13 cellular contexts compared by ENCODE assay signal in the genomic region with DNA sequence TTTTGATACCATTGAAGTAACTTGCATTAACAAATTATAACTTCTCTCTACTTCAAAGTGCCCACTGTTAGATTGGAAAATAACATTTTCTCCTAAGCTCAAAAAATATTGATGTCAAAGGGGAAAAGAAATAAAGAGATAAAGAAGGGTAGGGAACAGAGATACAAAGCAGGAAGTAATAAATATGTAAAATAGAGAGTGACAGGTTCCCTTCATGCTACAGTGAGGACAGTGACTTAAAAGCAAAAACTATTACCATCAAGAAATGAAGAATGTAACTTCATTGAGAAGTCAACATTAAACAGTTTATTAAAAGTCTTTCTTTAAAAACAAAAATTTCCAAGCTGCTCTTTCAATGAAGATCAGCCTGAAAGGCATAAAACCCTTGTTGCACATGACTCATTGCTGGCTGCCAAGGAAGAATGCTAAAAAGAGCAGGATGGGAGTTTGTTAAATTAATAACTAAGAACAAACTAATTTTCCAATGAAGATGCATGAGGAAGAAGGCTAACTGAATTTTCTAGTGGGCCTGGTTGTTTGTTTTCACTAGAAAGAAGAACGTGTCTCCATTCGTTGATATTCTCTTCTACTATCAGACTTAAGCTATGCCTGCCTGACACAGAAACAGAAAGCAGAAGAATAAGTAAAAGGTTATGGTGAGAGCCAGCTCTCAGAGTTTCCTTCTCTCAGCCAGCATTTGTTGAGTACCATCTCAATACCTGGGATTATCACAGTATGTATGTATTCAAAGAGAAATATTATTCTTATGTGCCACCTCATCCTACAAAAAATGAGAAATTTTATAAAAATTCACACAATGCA.
A peak's percentile ranks its signal among the peaks of the same experiment; 100 is the strongest.
DNase-seq lines count a peak whose midpoint lies in the region; ATAC-seq and TF ChIP-seq lines count a peak whose summit lies in the region.
"Had no signal": no experiment of that assay in that cellular context is flagged by ENCODE, and none has a peak within 500 bp of the region (broad histone marks: within the 10 kb centered on the region; RNA-seq: fewer than 3 reads in every experiment).

No MANE protein-coding gene starts in this region.

- TF ChIP-seq CTCF in prostate gland (IDR thresholded peaks at IDR 0.05), result no peak
- no peak for TF ChIP-seq CTCF in H9 (conservative IDR thresholded peaks at IDR 0.05)
- no peak for TF ChIP-seq CTCF in ascending aorta (IDR thresholded peaks at IDR 0.05)

- no peak overlapping the region for H2BK12ac ChIP-seq in H9 (ENCODE audit: insufficient read length, low read depth, low read length)

- no peak overlapping the region for H3K4me2 ChIP-seq in H9 (ENCODE audit: insufficient read depth, insufficient read length, low read length)

- no peaks in the 10 kb centered on the region for H3K23me2 ChIP-seq in H9 (ENCODE audit: insufficient read length, low read depth, low read length, poor library complexity, severe bottlenecking)

- no peak overlapping the region for H3K18ac ChIP-seq in H9 (ENCODE audit: insufficient read length, low read depth, low read length)

- H3K36me3 Mint-ChIP-seq in H9 (ENCODE audit: insufficient read depth in 1 of 3, low read depth in 3 of 3), result no peaks in the 10 kb centered on the region
- H3K36me3 Mint-ChIP-seq in CD4-positive, alpha-beta memory T cell, result no peaks in the 10 kb centered on the region

- H3K14ac ChIP-seq in H9 (ENCODE audit: insufficient read depth, low read length), result no peak overlapping the region

- intact Hi-C loops in prostate gland (cut with DNase I), result no loop called here
- intact Hi-C loops in CD4-positive, alpha-beta memory T cell (cut with micrococcal nuclease), result no loop called here
- intact Hi-C loops in ascending aorta (cut with DNase I), result no loop called here

- no peak overlapping the region; a peak in 1 of 7 replicates for H3K27ac Mint-ChIP-seq in H9
- H3K27ac Mint-ChIP-seq in CD4-positive, alpha-beta memory T cell, result no peak overlapping the region
- H3K27ac Mint-ChIP-seq: activated T-cell treated with anti-CD3 and anti-CD28 coated beads, Interleukin-2, amount 50 U/mL, for 24 hours had no signal

- ATAC-seq in GM19467 (IDR thresholded peaks at IDR 0.05; ENCODE audit: unreplicated experiment) (peak; percentile 70), HG03095 (IDR thresholded peaks at IDR 0.05; ENCODE audit: unreplicated experiment) (peak; percentile 76)

- H3K4me3 ChIP-seq in prostate gland, result no peak overlapping the region
- H3K4me3 ChIP-seq in CD4-positive, alpha-beta memory T cell (ENCODE audit: low read length in 2 of 2), result no peak overlapping the region
- no peak overlapping the region for H3K4me3 ChIP-seq in ascending aorta
- H3K4me3 ChIP-seq: lung, transverse colon had no signal

- no peak overlapping the region for H3K56ac ChIP-seq in H9 (ENCODE audit: insufficient read length, low read depth, low read length)

- no peak overlapping the region for H2AK5ac ChIP-seq in H9 (ENCODE audit: insufficient read length, low read length)

- no peak overlapping the region for H2AFZ ChIP-seq in H9 (ENCODE audit: low read length)

- H2BK5ac ChIP-seq in H9 (ENCODE audit: insufficient read length, low read length), result no peak overlapping the region

- no peak overlapping the region for H3K4ac ChIP-seq in H9 (ENCODE audit: low read depth, low read length)

- no peaks in the 10 kb centered on the region for H3K4me1 Mint-ChIP-seq in H9
- no peaks in the 10 kb centered on the region for H3K4me1 Mint-ChIP-seq in CD4-positive, alpha-beta memory T cell

- POLR2A ChIA-PET in CD4-positive, alpha-beta memory T cell (lab: Charles Lee; ENCODE audit: partially characterized antibody), result no interaction called here

- CTCF ChIA-PET in CD4-positive, alpha-beta memory T cell (lab: Charles Lee; ENCODE audit: partially characterized antibody), result no interaction called here

- H3K79me1 ChIP-seq in H9 (ENCODE audit: insufficient read depth, low read depth, low read length, poor library complexity, severe bottlenecking), result no peaks in the 10 kb centered on the region

- H2BK15ac ChIP-seq in H9 (ENCODE audit: low read depth, low read length), result no peak overlapping the region

- no peaks in the 10 kb centered on the region for H3K36me3 ChIP-seq in prostate gland
- H3K36me3 ChIP-seq in CD4-positive, alpha-beta memory T cell (ENCODE audit: insufficient read depth, low read length), result no peaks in the 10 kb centered on the region
- H3K36me3 ChIP-seq in ascending aorta, result no peaks in the 10 kb centered on the region
- H3K36me3 ChIP-seq: transverse colon had no signal

- no peaks in the 10 kb centered on the region for H3K9me3 Mint-ChIP-seq in H9
- peaks cover 0 to 2% (median 0%) of the 10 kb centered on the region in 8 donors for H3K9me3 Mint-ChIP-seq in CD4-positive, alpha-beta memory T cell
- H3K9me3 Mint-ChIP-seq: activated T-cell treated with anti-CD3 and anti-CD28 coated beads, Interleukin-2, amount 50 U/mL, for 24 hours had no signal

- H3K27me3 Mint-ChIP-seq in H9 (ENCODE audit: low read depth), result no peaks in the 10 kb centered on the region
- H3K27me3 Mint-ChIP-seq in CD4-positive, alpha-beta memory T cell, result peaks cover 1 to 3% of the 10 kb centered on the region in 2 donors
- H3K27me3 Mint-ChIP-seq: activated T-cell treated with anti-CD3 and anti-CD28 coated beads, Interleukin-2, amount 50 U/mL, for 24 hours had no signal

- H2BK120ac ChIP-seq in H9 (ENCODE audit: low read depth, low read length, poor library complexity, severe bottlenecking), result no peak overlapping the region

- no peak overlapping the region for H4K5ac ChIP-seq in H9 (ENCODE audit: insufficient read length, low read depth, low read length)

- H4K91ac ChIP-seq in H9 (ENCODE audit: insufficient read length, low read depth, low read length), result no peak overlapping the region

- no peak for TF ChIP-seq POLR2A in prostate gland (IDR thresholded peaks at IDR 0.05)

- no peak overlapping the region for H3K23ac ChIP-seq in H9 (ENCODE audit: insufficient read length, low read depth, low read length)

- 49% methylated on average over 2 of the region's 2 CpGs for WGBS in prostate gland
- WGBS in H9 (ENCODE audit: extremely low coverage, insufficient read length, low lambda C conversion rate), result no CpG with 5 or more reads among the region's 2 CpGs

- H3K9me3 ChIP-seq in prostate gland (no peaks in the 10 kb centered on the region), H9 (ENCODE audit: control insufficient read depth, low read depth, low read length) (no peaks in the 10 kb centered on the region), ascending aorta (no peaks in the 10 kb centered on the region)
- H3K9me3 ChIP-seq in CD4-positive, alpha-beta memory T cell (ENCODE audit: control insufficient read depth in 1 of 2, low read length in 2 of 2), result no peaks in the 10 kb centered on the region
- H3K9me3 ChIP-seq: transverse colon had no signal

- H3K27me3 ChIP-seq in prostate gland (replicated peaks; ENCODE audit: insufficient read depth) (no peaks in the 10 kb centered on the region), H9 (ENCODE audit: insufficient read depth, low read length) (no peaks in the 10 kb centered on the region), ascending aorta (no peaks in the 10 kb centered on the region)
- H3K27me3 ChIP-seq in CD4-positive, alpha-beta memory T cell (ENCODE audit: insufficient read depth, low read length), result no peaks in the 10 kb centered on the region
- H3K27me3 ChIP-seq: transverse colon had no signal

- H3T11ph ChIP-seq in H9 (ENCODE audit: low read length), result no peak overlapping the region

- H3K4me1 ChIP-seq in prostate gland (replicated peaks) (no peaks in the 10 kb centered on the region), H9 (ENCODE audit: insufficient read depth, low read length) (no peaks in the 10 kb centered on the region), ascending aorta (peaks cover 0 to 3% of the 10 kb centered on the region in 2 donors)
- H3K4me1 ChIP-seq in CD4-positive, alpha-beta memory T cell (ENCODE audit: insufficient read depth, low read length), result no peaks in the 10 kb centered on the region
- H3K4me1 ChIP-seq: transverse colon had no signal

- H3K27ac ChIP-seq in prostate gland, result no peak overlapping the region
- no peak overlapping the region for H3K27ac ChIP-seq in H9 (ENCODE audit: insufficient read length, low read depth, low read length)
- H3K27ac ChIP-seq in CD4-positive, alpha-beta memory T cell (ENCODE audit: low read depth, low read length), result no peak overlapping the region
- H3K27ac ChIP-seq in ascending aorta, result no peak overlapping the region
- H3K27ac ChIP-seq: C4-2B, transverse colon had no signal

- H3K4me3 Mint-ChIP-seq in H9, result no peak overlapping the region
- H3K4me3 Mint-ChIP-seq in CD4-positive, alpha-beta memory T cell, result no peak overlapping the region
- H3K4me3 Mint-ChIP-seq: activated T-cell treated with anti-CD3 and anti-CD28 coated beads, Interleukin-2, amount 50 U/mL, for 24 hours had no signal

- no peak overlapping the region for H2BK20ac ChIP-seq in H9 (ENCODE audit: low read depth, low read length, poor library complexity, severe bottlenecking)

- DNase-seq in EH (ENCODE audit: low read depth) (peak; percentile 79), amniotic epithelial cell (ENCODE audit: low read depth) (peak; percentile 42), prostate gland (ENCODE audit: low spot score) (no peak), H9 (no peak), ascending aorta (ENCODE audit: low spot score in 2 of 2) (no peak)
- no peak for DNase-seq in CD4-positive, alpha-beta memory T cell
- DNase-seq: activated T-cell treated with anti-CD3 and anti-CD28 coated beads, Interleukin-2, amount 50 U/mL, for 24 hours; stimulated activated CD4-positive, alpha-beta T cell treated with anti-CD3 and anti-CD28 coated beads, Interleukin-15, amount 100 ng/mL, for 24 hours; transverse colon had no signal

- H3K9ac ChIP-seq in H9 (ENCODE audit: extremely low read depth, insufficient read length, low read length), result no peak overlapping the region

- H3K79me2 ChIP-seq in H9 (ENCODE audit: insufficient read depth, low read length), result no peaks in the 10 kb centered on the region

- no peak overlapping the region for H4K8ac ChIP-seq in H9 (replicated peaks; ENCODE audit: insufficient read length, low read depth, low read length)

- no peaks in the 10 kb centered on the region for H4K20me1 ChIP-seq in H9 (ENCODE audit: control insufficient read depth, insufficient read depth, insufficient read length)

Comparison
In these comparisons a context has a peak if more than half of its experiments do, and no peak if none do; other contexts are left out.
1. DNase-seq: peak in EH (single experiment) and amniotic epithelial cell (single experiment); none in prostate gland (single experiment), H9 (single experiment), CD4-positive, alpha-beta memory T cell (0 of 5) and ascending aorta (0 of 2).